Comparison of ENCODE assay signal across 13 cellular contexts in genomic region chr2:135701442-135701841, GRCh38. TPM values are rescaled to one million over a fixed set of nuclear protein-coding genes. Genes with fewer than 3 reads are reported as not detected.
A peak's percentile ranks its signal among the peaks of the same experiment; 100 is the strongest.
DNase-seq lines count a peak whose midpoint lies in the region; ATAC-seq and TF ChIP-seq lines count a peak whose summit lies in the region.
"Had no signal": no experiment of that assay in that cellular context is flagged by ENCODE, and none has a peak within 500 bp of the region (broad histone marks: within the 10 kb centered on the region; RNA-seq: fewer than 3 reads in every experiment).

No MANE protein-coding gene starts in this region.

- no peak overlapping the region for H3K4me3 Mint-ChIP-seq in activated T-helper 17 cell treated with anti-CD3 and anti-CD28 coated beads, Interleukin-2, amount 50 U/mL, for 72 hours
- H3K4me3 Mint-ChIP-seq: natural killer cell treated with Interleukin-12 subunit alpha and Interleukin-12 subunit beta and Interleukin-15 and Interleukin-18, amount 100 ng/mL, for 72 hours had no signal

- no peaks in the 10 kb centered on the region for H4K20me1 ChIP-seq in MM.1S (ENCODE audit: insufficient read depth, low read length)

- TF ChIP-seq EP300 in tibial nerve (IDR thresholded peaks at IDR 0.05), result no peak

- WGBS in tibial nerve, 2 donors, result 95 to 97% methylated on average over 2 of the region's 2 CpGs

- no peak overlapping the region for H3K27ac ChIP-seq in MM.1S (ENCODE audit: low read length)
- no peak overlapping the region for H3K27ac ChIP-seq in tibial nerve
- H3K27ac ChIP-seq: C4-2B, dorsolateral prefrontal cortex had no signal

- no peak overlapping the region for H3K4me2 ChIP-seq in MM.1S (ENCODE audit: low read depth, low read length)

- peak; percentile 26 for ATAC-seq in activated T-helper 17 cell treated with anti-CD3 and anti-CD28 coated beads, Interleukin-2, amount 50 U/mL, for 72 hours (replicated peaks)
- ATAC-seq: natural killer cell treated with Interleukin-12 subunit alpha and Interleukin-12 subunit beta and Interleukin-15 and Interleukin-18, amount 100 ng/mL, for 72 hours had no signal

- H3K4me1 ChIP-seq in MM.1S (ENCODE audit: low read length) (no peaks in the 10 kb centered on the region), tibial nerve (peaks cover 0 to 5% (median 0%) of the 10 kb centered on the region in 4 donors)

- no peak overlapping the region for H3K9ac ChIP-seq in MM.1S (ENCODE audit: low read length)

- H3K27me3 Mint-ChIP-seq in activated T-helper 17 cell treated with anti-CD3 and anti-CD28 coated beads, Interleukin-2, amount 50 U/mL, for 72 hours, result no peaks in the 10 kb centered on the region
- H3K27me3 Mint-ChIP-seq: natural killer cell treated with Interleukin-12 subunit alpha and Interleukin-12 subunit beta and Interleukin-15 and Interleukin-18, amount 100 ng/mL, for 72 hours had no signal

- CTCF ChIA-PET in AG04449 (lab: Yijun Ruan, JAX), result interaction anchor here (1.5 to 2.9 kb wide), 2 partner anchors 8 to 697 kb away, joined by 4 to 17 read pairs; no protein-coding TSS in a partner anchor

- no peak for TF ChIP-seq POLR2A in tibial nerve (IDR thresholded peaks at IDR 0.05)

- H3K4me1 Mint-ChIP-seq in activated T-helper 17 cell treated with anti-CD3 and anti-CD28 coated beads, Interleukin-2, amount 50 U/mL, for 72 hours, result no peaks in the 10 kb centered on the region

- H3K36me3 ChIP-seq in MM.1S (replicated peaks; ENCODE audit: insufficient read depth, low read length) (no peaks in the 10 kb centered on the region), tibial nerve (peaks cover 0 to under 1% (median 0%) of the 10 kb centered on the region in 3 donors)

- H3K79me2 ChIP-seq in MM.1S (ENCODE audit: low read length), result no peaks in the 10 kb centered on the region

- POLR2A ChIA-PET in AG04449 (lab: Yijun Ruan, JAX), result no interaction called here

- H3K27ac Mint-ChIP-seq in activated T-helper 17 cell treated with anti-CD3 and anti-CD28 coated beads, Interleukin-2, amount 50 U/mL, for 72 hours, result no peak overlapping the region
- H3K27ac Mint-ChIP-seq: natural killer cell treated with Interleukin-12 subunit alpha and Interleukin-12 subunit beta and Interleukin-15 and Interleukin-18, amount 100 ng/mL, for 72 hours had no signal

- H3K27me3 ChIP-seq in MM.1S (replicated peaks; ENCODE audit: insufficient read depth, low read length), result no peaks in the 10 kb centered on the region
- no peaks in the 10 kb centered on the region for H3K27me3 ChIP-seq in tibial nerve
- H3K27me3 ChIP-seq: dorsolateral prefrontal cortex had no signal

- no peaks in the 10 kb centered on the region for H3K9me2 ChIP-seq in MM.1S (replicated peaks; ENCODE audit: insufficient read depth, low read length)

- no peak overlapping the region for H3K4me3 ChIP-seq in AG04449 (ENCODE audit: low read depth, low read length)
- H3K4me3 ChIP-seq in foreskin fibroblast (ENCODE audit: low read depth in 1 of 2, low read length in 2 of 2), result no peak overlapping the region
- no peak overlapping the region for H3K4me3 ChIP-seq in MM.1S (ENCODE audit: low read length)
- no peak overlapping the region for H3K4me3 ChIP-seq in tibial nerve
- H3K4me3 ChIP-seq: dorsolateral prefrontal cortex had no signal

- no peaks in the 10 kb centered on the region for H3F3A ChIP-seq in MM.1S (ENCODE audit: insufficient read depth, low read length)

- H3K36me3 Mint-ChIP-seq in activated T-helper 17 cell treated with anti-CD3 and anti-CD28 coated beads, Interleukin-2, amount 50 U/mL, for 72 hours (ENCODE audit: low read depth), result no peaks in the 10 kb centered on the region
- H3K36me3 Mint-ChIP-seq: natural killer cell treated with Interleukin-12 subunit alpha and Interleukin-12 subunit beta and Interleukin-15 and Interleukin-18, amount 100 ng/mL, for 72 hours had no signal

- DNase-seq in AG04449 (ENCODE audit: low read depth, low spot score) (peak; percentile 12), GM04503 (ENCODE audit: low read depth) (peak; percentile 36), foreskin fibroblast (peak; percentile 43 to 76), MM.1S (no peak), globus pallidus (ENCODE audit: low spot score) (no peak), middle frontal gyrus (ENCODE audit: extremely low spot score, low spot score) (no peak), tibial nerve (ENCODE audit: low spot score in 2 of 2) (no peak)
- DNase-seq: dorsolateral prefrontal cortex; stimulated activated CD4-positive, alpha-beta T cell treated with anti-CD3 and anti-CD28 coated beads, Interleukin-4, amount 100 ng/mL, for 4 hours; stimulated activated naive CD4-positive, alpha-beta T cell had no signal

- H3K9me3 ChIP-seq in MM.1S (replicated peaks; ENCODE audit: insufficient read depth, low read length) (no peaks in the 10 kb centered on the region), tibial nerve (no peaks in the 10 kb centered on the region)

- TF ChIP-seq CTCF in AG04449 (IDR thresholded peaks at IDR 0.05; ENCODE audit: insufficient read depth, low read length, missing control alignments) (no peak), foreskin fibroblast (IDR thresholded peaks at IDR 0.05; ENCODE audit: low read depth, low read length) (no peak), MM.1S (IDR thresholded peaks at IDR 0.05; ENCODE audit: low read length) (no peak), tibial nerve (IDR thresholded peaks at IDR 0.05) (no peak)

- no peak overlapping the region for H2AFZ ChIP-seq in MM.1S (ENCODE audit: low read length)

- no peaks in the 10 kb centered on the region for H3K9me3 Mint-ChIP-seq in activated T-helper 17 cell treated with anti-CD3 and anti-CD28 coated beads, Interleukin-2, amount 50 U/mL, for 72 hours
- H3K9me3 Mint-ChIP-seq: natural killer cell treated with Interleukin-12 subunit alpha and Interleukin-12 subunit beta and Interleukin-15 and Interleukin-18, amount 100 ng/mL, for 72 hours had no signal

RNA-seq across cellular contexts. Expression of gene UBXN4, which starts 40.2 kb away (rescaled TPM):
- total RNA-seq in activated T-helper 17 cell treated with anti-CD3 and anti-CD28 coated beads, Interleukin-2, amount 50 U/mL, for 72 hours, result 100 to 1,000 TPM; 122 to 156 TPM
- total RNA-seq in tibial nerve, result 10 to 100 TPM; 57.6 to 72.0 (median 63.3) TPM

Comparison
In these comparisons a context has a peak if more than half of its experiments do, and no peak if none do; other contexts are left out.
1. DNase-seq: peak in AG04449 (single experiment), GM04503 (single experiment) and foreskin fibroblast (2 of 2); none in MM.1S (single experiment), globus pallidus (single experiment), middle frontal gyrus (single experiment) and tibial nerve (0 of 2).